ENCODE assay signal across 8 cellular contexts in the genomic region with DNA sequence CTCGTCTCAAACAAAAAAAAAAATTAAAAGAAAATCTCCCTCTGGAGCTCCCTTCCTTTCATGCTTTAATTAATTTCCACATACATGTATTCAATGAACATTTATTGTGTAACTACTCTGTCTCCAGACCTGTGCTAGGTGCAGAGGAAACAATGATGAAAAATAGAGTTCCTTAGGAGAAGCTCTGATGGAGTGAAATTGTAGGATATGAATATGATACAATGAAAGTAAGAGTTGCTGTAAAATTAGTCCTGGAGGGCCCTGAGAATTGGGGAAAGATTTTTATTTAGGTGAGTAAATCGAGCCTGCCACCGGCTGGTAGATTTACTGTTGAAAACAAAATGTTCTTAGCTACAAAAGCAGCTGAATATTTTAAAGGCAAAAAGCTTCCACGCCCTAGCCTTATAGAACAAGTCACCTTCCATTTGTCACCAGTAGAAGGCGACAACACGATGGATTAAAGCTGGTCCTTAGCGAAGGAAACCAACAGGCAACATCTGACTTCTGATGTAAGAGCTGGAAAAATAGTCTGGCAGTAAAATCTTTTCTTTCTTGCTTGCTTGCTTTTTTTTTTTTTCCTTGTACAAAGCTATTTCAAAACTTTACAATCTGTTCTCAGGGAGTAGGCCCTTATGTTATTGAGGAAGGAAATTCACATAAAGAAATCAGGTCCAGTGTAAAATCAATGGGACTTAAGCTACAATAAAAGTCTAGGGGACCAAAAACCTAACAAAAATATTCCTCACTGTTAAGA.
A peak's percentile ranks its signal among the peaks of the same experiment; 100 is the strongest.
DNase-seq lines count a peak whose midpoint lies in the region; ATAC-seq, FAIRE-seq and TF ChIP-seq lines count a peak whose summit lies in the region.

No MANE protein-coding gene starts in this region.

- DNase-seq in DND-41 (peak; percentile 43), RCC 7860 (ENCODE audit: low spot score) (peak; percentile 76), cerebellum (ENCODE audit: low spot score) (peak; percentile 68), kidney glomerular epithelial cell (lab: John Stamatoyannopoulos, UW) (peak; percentile 73), cortex of kidney (lab: John Stamatoyannopoulos, UW) (no peak)
- peak; percentile 23 to 37 for DNase-seq in stimulated activated naive CD8-positive, alpha-beta T cell treated with anti-CD3 and anti-CD28 coated beads, Interleukin-15, amount 100 ng/mL, for 72 hours

- no peak overlapping the region for H3K9ac ChIP-seq in DND-41 (ENCODE audit: low read depth, low read length)
- no peak overlapping the region for H3K9ac ChIP-seq in Loucy (ENCODE audit: low read depth, low read length, poor library complexity, severe bottlenecking)

- H3K4me3 ChIP-seq in DND-41 (ENCODE audit: low read depth in 1 of 2, low read length in 2 of 2) (no peak overlapping the region), Loucy (ENCODE audit: low read length, poor library complexity, severe bottlenecking) (no peak overlapping the region)

- H2AFZ ChIP-seq in DND-41 (ENCODE audit: low read depth, low read length) (no peak overlapping the region), Loucy (ENCODE audit: low read length) (peak overlapping the region; percentile 58; the same call in 1 of the 2 replicates)

- no peaks in the 10 kb centered on the region for H3K36me3 ChIP-seq in DND-41 (ENCODE audit: insufficient read depth, low read length)
- no peaks in the 10 kb centered on the region for H3K36me3 ChIP-seq in Loucy (ENCODE audit: insufficient read depth, low read length)

- no peaks in the 10 kb centered on the region for H3K9me3 Mint-ChIP-seq in stimulated activated naive CD8-positive, alpha-beta T cell treated with anti-CD3 and anti-CD28 coated beads, Interleukin-15, amount 100 ng/mL, for 72 hours

- no peaks in the 10 kb centered on the region for H3K79me2 ChIP-seq in DND-41 (ENCODE audit: insufficient read depth, low read length)
- no peaks in the 10 kb centered on the region for H3K79me2 ChIP-seq in Loucy (ENCODE audit: insufficient read depth, low read length)

- no peaks in the 10 kb centered on the region for H3F3A ChIP-seq in Loucy (ENCODE audit: low read depth)

- H3K9me2 ChIP-seq in Loucy (replicated peaks; ENCODE audit: low read depth, low read length) = no peaks in the 10 kb centered on the region

- FAIRE-seq in RCC 7860 (lab: Jason Lieb, UNC) = peak; percentile 89

- H4K20me1 ChIP-seq in DND-41 (ENCODE audit: insufficient read depth, low read length) = no peaks in the 10 kb centered on the region
- H4K20me1 ChIP-seq in Loucy (ENCODE audit: insufficient read depth, low read length, poor library complexity, severe bottlenecking) = no peaks in the 10 kb centered on the region

- no peak overlapping the region for H3K4me2 ChIP-seq in DND-41 (ENCODE audit: insufficient read depth, low read length)
- H3K4me2 ChIP-seq in Loucy (ENCODE audit: low read depth, low read length, poor library complexity, severe bottlenecking) = no peak overlapping the region

- TF ChIP-seq CTCF in DND-41 (IDR thresholded peaks at IDR 0.05; ENCODE audit: borderline replicate concordance, extremely low read depth, low read length, poor library complexity, severe bottlenecking) (peak; percentile 73), Loucy (conservative IDR thresholded peaks at IDR 0.05; ENCODE audit: low read length) (peak; percentile 90)

- no peaks in the 10 kb centered on the region for H3K9me3 ChIP-seq in DND-41 (ENCODE audit: insufficient read depth, low read length, severe bottlenecking)
- no peaks in the 10 kb centered on the region for H3K9me3 ChIP-seq in Loucy (ENCODE audit: insufficient read depth, low read depth, low read length)

- peak overlapping the region in 1 of 2 donors; percentile 49 for H3K27ac Mint-ChIP-seq in stimulated activated naive CD8-positive, alpha-beta T cell treated with anti-CD3 and anti-CD28 coated beads, Interleukin-15, amount 100 ng/mL, for 72 hours

- H3K27ac ChIP-seq in DND-41 (ENCODE audit: low read length) = no peak overlapping the region

- peaks cover 14% of the 10 kb centered on the region for H3K27me3 Mint-ChIP-seq in stimulated activated naive CD8-positive, alpha-beta T cell treated with anti-CD3 and anti-CD28 coated beads, Interleukin-15, amount 100 ng/mL, for 72 hours

- peak; percentile 74 for ATAC-seq in DND-41 (ENCODE audit: insufficient read depth, low read depth)
- ATAC-seq in GM21447 (IDR thresholded peaks at IDR 0.05; ENCODE audit: unreplicated experiment) = peak; percentile 67
- ATAC-seq in stimulated activated naive CD8-positive, alpha-beta T cell treated with anti-CD3 and anti-CD28 coated beads, Interleukin-15, amount 100 ng/mL, for 72 hours = peak; percentile 83

- H3K27me3 ChIP-seq in DND-41 (ENCODE audit: insufficient read depth, low read length, poor library complexity) = peaks cover 4% of the 10 kb centered on the region
- no peaks in the 10 kb centered on the region for H3K27me3 ChIP-seq in Loucy (ENCODE audit: insufficient read depth, low read length, poor library complexity, severe bottlenecking)

- H3K4me1 Mint-ChIP-seq in stimulated activated naive CD8-positive, alpha-beta T cell treated with anti-CD3 and anti-CD28 coated beads, Interleukin-15, amount 100 ng/mL, for 72 hours = no peaks in the 10 kb centered on the region

- H3K4me3 Mint-ChIP-seq in stimulated activated naive CD8-positive, alpha-beta T cell treated with anti-CD3 and anti-CD28 coated beads, Interleukin-15, amount 100 ng/mL, for 72 hours = no peak overlapping the region

- no peaks in the 10 kb centered on the region for H3K4me1 ChIP-seq in DND-41 (ENCODE audit: insufficient read depth, low read length)
- no peaks in the 10 kb centered on the region for H3K4me1 ChIP-seq in Loucy (ENCODE audit: insufficient read depth, low read length, poor library complexity, severe bottlenecking)
